8 cellular contexts compared by ENCODE assay signal in genomic region chr6:138988469-138988834, GRCh38. TPM values are rescaled to one million over a fixed set of nuclear protein-coding genes. Genes with fewer than 3 reads are reported as not detected.
DNase-seq lines count a peak whose midpoint lies in the region; ATAC-seq, FAIRE-seq and TF ChIP-seq lines count a peak whose summit lies in the region.

No MANE protein-coding gene starts in this region.

- H3K4me1 ChIP-seq in smooth muscle cell (ENCODE audit: low read depth): peaks cover 20% of the 10 kb centered on the region

- H3K27ac ChIP-seq in SK-N-MC: no peak overlapping the region
- H3K27ac ChIP-seq in smooth muscle cell (ENCODE audit: low read depth): no peak overlapping the region

- no peaks in the 10 kb centered on the region for H3K9me3 ChIP-seq in SK-N-MC (ENCODE audit: low read depth, low read length)
- no peaks in the 10 kb centered on the region for H3K9me3 ChIP-seq in smooth muscle cell (replicated peaks; ENCODE audit: low read depth)

- peak; percentile 8 for ATAC-seq in activated CD8-positive, alpha-beta memory T cell treated with anti-CD3 and anti-CD28 coated beads, Interleukin-2, amount 10 ng/mL, durations not matched to agents 7 days and 5 days
- peak; percentile 16 for ATAC-seq in HG02981 (IDR thresholded peaks at IDR 0.05; ENCODE audit: unreplicated experiment)

- H3K4me3 ChIP-seq in SK-N-MC (peak overlapping the region; percentile 86), foreskin fibroblast (ENCODE audit: low read depth in 1 of 2, low read length in 2 of 2) (peak overlapping the region; percentile 84 to 94), smooth muscle cell (peak overlapping the region; percentile 98)

- WGBS in smooth muscle cell (ENCODE audit: low lambda C conversion rate): 18% methylated on average over 11 of the region's 11 CpGs

- peak overlapping the region; percentile 92 for H3K27ac Mint-ChIP-seq in activated CD8-positive, alpha-beta memory T cell treated with anti-CD3 and anti-CD28 coated beads, Interleukin-2, amount 10 ng/mL, durations not matched to agents 7 days and 5 days

- no peaks in the 10 kb centered on the region for H3K9me3 Mint-ChIP-seq in activated CD8-positive, alpha-beta memory T cell treated with anti-CD3 and anti-CD28 coated beads, Interleukin-2, amount 10 ng/mL, durations not matched to agents 7 days and 5 days (ENCODE audit: low read depth)

- CTCF ChIA-PET in activated CD8-positive, alpha-beta memory T cell treated with anti-CD3 and anti-CD28 coated beads, Interleukin-2, amount 10 ng/mL, durations not matched to agents 7 days and 5 days (lab: Charles Lee): interaction anchor here (0.6 to 6.1 kb wide), 11 partner anchors 19 to 386 kb away, joined by 3 to 51 read pairs (median 4); partner anchors contain the start of genes ABRACL and CITED2

- peak overlapping the region; percentile 89 for H3K4me2 ChIP-seq in smooth muscle cell

- no peaks in the 10 kb centered on the region for H3F3A ChIP-seq in smooth muscle cell (ENCODE audit: low read depth)

- H2AFZ ChIP-seq in smooth muscle cell (ENCODE audit: low read depth): peak overlapping the region; percentile 100

- peaks cover 36% of the 10 kb centered on the region for H4K20me1 ChIP-seq in smooth muscle cell (ENCODE audit: low read depth)

- no peaks in the 10 kb centered on the region for H3K36me3 Mint-ChIP-seq in activated CD8-positive, alpha-beta memory T cell treated with anti-CD3 and anti-CD28 coated beads, Interleukin-2, amount 10 ng/mL, durations not matched to agents 7 days and 5 days

- no peak for FAIRE-seq in RCC 7860 (lab: Jason Lieb, UNC)

- TF ChIP-seq CTCF in foreskin fibroblast (IDR thresholded peaks at IDR 0.05; ENCODE audit: low read depth, low read length) (no peak), smooth muscle cell (IDR thresholded peaks at IDR 0.05; ENCODE audit: borderline replicate concordance, insufficient read depth, poor library complexity, severe bottlenecking) (no peak)

- H3K9ac ChIP-seq in SK-N-MC (ENCODE audit: insufficient read length) (peak overlapping the region; percentile 95), smooth muscle cell (ENCODE audit: low read depth) (peak overlapping the region; percentile 94)

- H3K4me1 Mint-ChIP-seq in activated CD8-positive, alpha-beta memory T cell treated with anti-CD3 and anti-CD28 coated beads, Interleukin-2, amount 10 ng/mL, durations not matched to agents 7 days and 5 days: peaks cover 20% of the 10 kb centered on the region

- peaks cover 37% of the 10 kb centered on the region for H3K79me2 ChIP-seq in smooth muscle cell (ENCODE audit: low read depth)

- DNase-seq in activated CD8-positive, alpha-beta memory T cell treated with anti-CD3 and anti-CD28 coated beads, Interleukin-2, amount 10 ng/mL, durations not matched to agents 7 days and 5 days: no peak
- DNase-seq in activated CD8-positive, alpha-beta memory T cell treated with anti-CD3 and anti-CD28 coated beads for 24 hours: no peak
- DNase-seq in SK-N-MC (ENCODE audit: low read depth, low spot score) (no peak), foreskin fibroblast (peak in 1 of 2 donors; percentile 20), smooth muscle cell (lab: John Stamatoyannopoulos, UW; ENCODE audit: unreplicated experiment) (no peak), RCC 7860 (ENCODE audit: low spot score) (no peak), AG08395 (ENCODE audit: low spot score) (no peak)

- H3K27me3 ChIP-seq in smooth muscle cell (ENCODE audit: low read depth): no peaks in the 10 kb centered on the region

- peaks cover 5% of the 10 kb centered on the region; the same call in 1 of the 2 replicates for H3K36me3 ChIP-seq in SK-N-MC (ENCODE audit: insufficient read depth, low read length)
- no peaks in the 10 kb centered on the region for H3K36me3 ChIP-seq in smooth muscle cell (ENCODE audit: low read depth)

- H3K4me3 Mint-ChIP-seq in activated CD8-positive, alpha-beta memory T cell treated with anti-CD3 and anti-CD28 coated beads, Interleukin-2, amount 10 ng/mL, durations not matched to agents 7 days and 5 days: peak overlapping the region; percentile 84

- H3K27me3 Mint-ChIP-seq in activated CD8-positive, alpha-beta memory T cell treated with anti-CD3 and anti-CD28 coated beads, Interleukin-2, amount 10 ng/mL, durations not matched to agents 7 days and 5 days: peaks cover 3% of the 10 kb centered on the region

RNA-seq across cellular contexts. Expression of gene REPS1, which starts 0.4 kb away (rescaled TPM):
- total RNA-seq in activated CD8-positive, alpha-beta memory T cell treated with anti-CD3 and anti-CD28 coated beads, Interleukin-2, amount 10 ng/mL, durations not matched to agents 7 days and 5 days: 10 to 100 TPM; 48.2 to 55.2 TPM
- 58.2 and 99.8 TPM in 2 replicates for total RNA-seq in smooth muscle cell
- polyA plus RNA-seq in smooth muscle cell: 26.6 and 29.0 TPM in 2 replicates

RNA-seq across cellular contexts. Expression of gene ABRACL, which starts 40.1 kb away (rescaled TPM):
- 100 to 1,000 TPM in 1 of 2 experiments, 10 to 100 TPM in 1; 98.2 to 124 TPM for total RNA-seq in activated CD8-positive, alpha-beta memory T cell treated with anti-CD3 and anti-CD28 coated beads, Interleukin-2, amount 10 ng/mL, durations not matched to agents 7 days and 5 days
- total RNA-seq in smooth muscle cell: 47.9 and 48.1 TPM in 2 replicates
- polyA plus RNA-seq in smooth muscle cell: 40.3 and 46.0 TPM in 2 replicates
